Comparison of ENCODE assay signal across 9 cellular contexts in the genomic region with DNA sequence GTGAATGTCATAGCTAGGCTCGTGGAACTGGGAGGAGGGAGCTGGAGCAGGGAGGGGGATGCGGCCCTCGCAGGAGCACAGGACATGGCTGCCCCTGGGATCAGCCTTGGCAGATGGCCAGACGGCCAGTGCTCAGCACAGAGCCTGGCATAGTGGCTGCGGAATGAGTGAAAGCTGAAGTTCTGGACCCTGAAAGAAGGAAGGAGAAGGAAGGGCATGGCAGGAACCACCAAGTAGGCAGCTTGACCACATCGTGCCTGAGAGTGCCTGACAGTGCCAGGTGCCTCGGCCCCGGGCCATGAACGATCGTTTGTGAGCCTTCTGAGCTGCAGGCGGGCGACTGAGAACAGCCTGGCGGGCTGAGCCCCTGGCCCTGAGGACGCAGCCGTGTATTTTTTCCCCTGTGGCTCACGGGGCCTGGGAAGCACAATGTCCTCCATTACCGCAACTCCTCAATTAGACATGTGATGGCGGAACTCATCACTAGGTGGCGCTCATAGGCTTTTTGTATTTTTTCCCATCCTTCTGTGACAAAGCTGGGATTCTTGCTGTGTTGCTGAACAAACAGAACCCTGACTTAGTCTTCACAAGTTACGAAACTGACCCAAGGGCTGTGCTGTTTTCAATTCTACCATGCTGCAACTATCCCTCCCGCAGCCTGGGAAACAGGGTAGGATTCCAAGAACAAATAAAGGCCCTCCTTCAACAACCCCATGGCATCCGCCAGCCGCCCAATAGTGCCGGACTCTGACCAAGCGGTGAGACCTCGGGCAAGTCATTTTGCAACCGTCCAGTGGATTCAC. TPM values are rescaled to one million over a fixed set of nuclear protein-coding genes. Genes with fewer than 3 reads are reported as not detected.
DNase-seq lines count a peak whose midpoint lies in the region; ATAC-seq and TF ChIP-seq lines count a peak whose summit lies in the region.
"Had no signal": no experiment of that assay in that cellular context is flagged by ENCODE, and none has a peak within 500 bp of the region (broad histone marks: within the 10 kb centered on the region; RNA-seq: fewer than 3 reads in every experiment).

No MANE protein-coding gene starts in this region.

- H3K4me2 ChIP-seq in OCI-LY7 (ENCODE audit: low read length) (no peak overlapping the region), neuronal stem cell (ENCODE audit: insufficient read depth, low read length, poor library complexity, severe bottlenecking) (no peak overlapping the region)

- H3K4me3 Mint-ChIP-seq in activated T-helper 2 cell treated with anti-CD3 and anti-CD28 coated beads, Interferon-gamma antibody, Interleukin-2, Interleukin-4, amounts not matched to agents 10 μg/mL and 5 μg/mL and 100 μg/mL, durations not matched to agents 14 hours and 24 hours and 36 hours (ENCODE audit: low read depth): no peak overlapping the region

- H3K27me3 Mint-ChIP-seq in activated T-helper 2 cell treated with anti-CD3 and anti-CD28 coated beads, Interferon-gamma antibody, Interleukin-2, Interleukin-4, amounts not matched to agents 10 μg/mL and 5 μg/mL and 100 μg/mL, durations not matched to agents 14 hours and 24 hours and 36 hours (ENCODE audit: low read depth): peaks cover 6% of the 10 kb centered on the region

- H4K8ac ChIP-seq in neuronal stem cell (ENCODE audit: low read depth, low read length): peak overlapping the region; percentile 98

- H3K79me2 ChIP-seq in OCI-LY7 (ENCODE audit: insufficient read depth, low read depth, low read length): no peaks in the 10 kb centered on the region

- peak; percentile 5 for DNase-seq in GF-D8 (lab: John Stamatoyannopoulos, UW)
- DNase-seq in KBM-7: peak; percentile 85
- peak; percentile 36 for DNase-seq in OCI-LY7 (ENCODE audit: low spot score)
- DNase-seq in activated T-helper 2 cell treated with anti-CD3 and anti-CD28 coated beads, Interferon-gamma antibody, Interleukin-2, Interleukin-4, amounts not matched to agents 10 μg/mL and 5 μg/mL and 100 μg/mL, durations not matched to agents 14 hours and 24 hours and 36 hours (ENCODE audit: low spot score): peak; percentile 48
- peak in 1 of 2 donors; percentile 75 for DNase-seq in foreskin keratinocyte
- peak; percentile 83 for DNase-seq in neuronal stem cell (ENCODE audit: low spot score)

- H3K27ac ChIP-seq in OCI-LY7 (ENCODE audit: low read depth, low read length, poor library complexity, severe bottlenecking) (no peak overlapping the region), foreskin keratinocyte (no peak overlapping the region), neuronal stem cell (replicated peaks; ENCODE audit: low read length) (no peak overlapping the region), temporal lobe (ENCODE audit: low read depth, low read length) (peak overlapping the region; percentile 69)

- POLR2A ChIA-PET in OCI-LY7 (lab: Charles Lee): no interaction called here

- H3K4me3 ChIP-seq in OCI-LY7 (ENCODE audit: low read depth, low read length, poor library complexity, severe bottlenecking) (no peak overlapping the region), neuronal stem cell (ENCODE audit: low read length in 2 of 2) (peak overlapping the region in 1 of 2 donors; percentile 3)

- no peak overlapping the region for H2AK5ac ChIP-seq in neuronal stem cell (ENCODE audit: low read depth, low read length)

- H2BK12ac ChIP-seq in neuronal stem cell (ENCODE audit: low read length): no peak overlapping the region

- peak; percentile 81 for TF ChIP-seq CTCF in OCI-LY7 (conservative IDR thresholded peaks at IDR 0.05; ENCODE audit: low read length)
- peak; percentile 93 for TF ChIP-seq CTCF in foreskin keratinocyte (conservative IDR thresholded peaks at IDR 0.05)

- BruUV-seq in OCI-LY7 (replicated peaks; lab: Mats Ljungman, UMichigan): no TSS peak

- no peaks in the 10 kb centered on the region for H3K9me3 Mint-ChIP-seq in activated T-helper 2 cell treated with anti-CD3 and anti-CD28 coated beads, Interferon-gamma antibody, Interleukin-2, Interleukin-4, amounts not matched to agents 10 μg/mL and 5 μg/mL and 100 μg/mL, durations not matched to agents 14 hours and 24 hours and 36 hours

- peak overlapping the region; percentile 18 for H4K91ac ChIP-seq in neuronal stem cell (ENCODE audit: low read depth, low read length, poor library complexity)

- H2BK15ac ChIP-seq in neuronal stem cell (ENCODE audit: low read length): peak overlapping the region; percentile 47

- H3K4ac ChIP-seq in neuronal stem cell (ENCODE audit: low read length): no peak overlapping the region

- CTCF ChIA-PET in OCI-LY7 (lab: Charles Lee; ENCODE audit: unreplicated experiment): interaction anchor here (1.3 kb wide), 1 partner anchor 46 kb away, joined by 4 read pairs; no protein-coding TSS in a partner anchor

- no peaks in the 10 kb centered on the region for H4K20me1 ChIP-seq in OCI-LY7 (ENCODE audit: insufficient read depth, low read length)

- H3K9me3 ChIP-seq in OCI-LY7 (ENCODE audit: low read length): no peaks in the 10 kb centered on the region
- peaks cover 0 to 3% of the 10 kb centered on the region in 2 donors for H3K9me3 ChIP-seq in neuronal stem cell (replicated peaks in 1 of 2; ENCODE audit: control insufficient read depth in 2 of 2, insufficient read depth in 1 of 2, low read depth in 1 of 2, low read length in 2 of 2)

- no peak overlapping the region for H2BK120ac ChIP-seq in neuronal stem cell (ENCODE audit: low read depth, low read length)

- H3K23ac ChIP-seq in neuronal stem cell (ENCODE audit: low read depth, low read length, poor library complexity): no peak overlapping the region

- no peak overlapping the region for H3K27ac Mint-ChIP-seq in activated T-helper 2 cell treated with anti-CD3 and anti-CD28 coated beads, Interferon-gamma antibody, Interleukin-2, Interleukin-4, amounts not matched to agents 10 μg/mL and 5 μg/mL and 100 μg/mL, durations not matched to agents 14 hours and 24 hours and 36 hours

- H3K36me3 Mint-ChIP-seq in activated T-helper 2 cell treated with anti-CD3 and anti-CD28 coated beads, Interferon-gamma antibody, Interleukin-2, Interleukin-4, amounts not matched to agents 10 μg/mL and 5 μg/mL and 100 μg/mL, durations not matched to agents 14 hours and 24 hours and 36 hours (ENCODE audit: low read depth): no peaks in the 10 kb centered on the region

- intact Hi-C loops in OCI-LY7 (cut with micrococcal nuclease; ENCODE audit: unreplicated experiment): loop anchor here (1.0 kb wide), 2 partner anchors 46 to 72 kb away; no protein-coding TSS in a partner anchor
- intact Hi-C loops in activated T-helper 2 cell treated with anti-CD3 and anti-CD28 coated beads, Interferon-gamma antibody, Interleukin-2, Interleukin-4, amounts not matched to agents 10 μg/mL and 5 μg/mL and 100 μg/mL, durations not matched to agents 14 hours and 24 hours and 36 hours (cut with micrococcal nuclease): loop anchor here (1.0 to 2.0 kb wide), 3 partner anchors 41 to 72 kb away; no protein-coding TSS in a partner anchor

- no peaks in the 10 kb centered on the region for H3K9me2 ChIP-seq in OCI-LY7 (ENCODE audit: insufficient read depth, low read length)

- peaks cover 7% of the 10 kb centered on the region for H3K4me1 Mint-ChIP-seq in activated T-helper 2 cell treated with anti-CD3 and anti-CD28 coated beads, Interferon-gamma antibody, Interleukin-2, Interleukin-4, amounts not matched to agents 10 μg/mL and 5 μg/mL and 100 μg/mL, durations not matched to agents 14 hours and 24 hours and 36 hours (ENCODE audit: low read depth)

- no CpG with 5 or more reads among the region's 27 CpGs for WGBS in neuronal stem cell (ENCODE audit: extremely low coverage in 2 of 2, insufficient read length in 2 of 2, insufficient replicate concordance in 1 of 2), 2 donors

- H3K79me1 ChIP-seq in neuronal stem cell (ENCODE audit: low read depth, low read length): no peaks in the 10 kb centered on the region

- peak overlapping the region; percentile 92 for H3K18ac ChIP-seq in neuronal stem cell (ENCODE audit: low read length)

- no peak overlapping the region for H3K14ac ChIP-seq in neuronal stem cell (ENCODE audit: low read length)

- H2BK5ac ChIP-seq in neuronal stem cell (ENCODE audit: low read length): no peak overlapping the region

- peak overlapping the region; percentile 81 for H3K9ac ChIP-seq in neuronal stem cell (ENCODE audit: low read depth, low read length, poor library complexity)

- in situ Hi-C loops in KBM-7 (cut with MboI; ENCODE audit: low pct_unique_long_range_greater_than_20kb, low sequenced_read_pairs): no loop called here

- H3K4me1 ChIP-seq in OCI-LY7 (ENCODE audit: insufficient read depth, low read length, poor library complexity, severe bottlenecking) (no peaks in the 10 kb centered on the region), foreskin keratinocyte (peaks cover 14% of the 10 kb centered on the region), neuronal stem cell (ENCODE audit: control insufficient read depth in 2 of 2, insufficient read depth in 1 of 2, low read depth in 1 of 2, low read length in 2 of 2) (peaks cover 0 to 4% of the 10 kb centered on the region in 2 donors)

- H2AFZ ChIP-seq in OCI-LY7 (ENCODE audit: low read length) (no peak overlapping the region), neuronal stem cell (ENCODE audit: low read length) (peak overlapping the region; percentile 89)

- H3K27me3 ChIP-seq in foreskin keratinocyte (no peaks in the 10 kb centered on the region), neuronal stem cell (ENCODE audit: control insufficient read depth in 3 of 3, insufficient read depth in 3 of 3, low read depth in 1 of 3, low read length in 3 of 3) (peaks cover 0 to 4% (median 0%) of the 10 kb centered on the region in 3 experiments)

- H3K36me3 ChIP-seq in OCI-LY7 (ENCODE audit: insufficient read depth, low read length): no peaks in the 10 kb centered on the region
- no peaks in the 10 kb centered on the region for H3K36me3 ChIP-seq in neuronal stem cell (replicated peaks in 1 of 2; ENCODE audit: control insufficient read depth in 2 of 2, insufficient read depth in 2 of 2, low read length in 2 of 2)

- peak; percentile 63 for ATAC-seq in foreskin keratinocyte
- no peak for ATAC-seq in HG03571 (IDR thresholded peaks at IDR 0.05; ENCODE audit: unreplicated experiment)

RNA-seq across cellular contexts. Expression of gene TMEM61, which starts 29.9 kb away (rescaled TPM):
- not detected in 2 replicates for total RNA-seq in OCI-LY7 (2014; rRNA removed; shearing (Covaris generic))
- not detected in 2 replicates for total RNA-seq in OCI-LY7 (2022)
- 0.16 TPM in 1 of 2 replicates, not detected in the other for total RNA-seq in activated T-helper 2 cell treated with anti-CD3 and anti-CD28 coated beads, Interferon-gamma antibody, Interleukin-2, Interleukin-4, amounts not matched to agents 10 μg/mL and 5 μg/mL and 100 μg/mL, durations not matched to agents 14 hours and 24 hours and 36 hours
- total RNA-seq in foreskin keratinocyte: 1.4 and 1.5 TPM in 2 replicates
- polyA plus RNA-seq in foreskin keratinocyte: 1.8 and 1.9 TPM in 2 replicates
- polyA plus RNA-seq in neuronal stem cell (2013, experiment 1 of 2): not detected
- 0.04 TPM for polyA plus RNA-seq in neuronal stem cell (2013, experiment 2 of 2)
- not detected for total RNA-seq in temporal lobe
- total RNA-seq: mononuclear cell had no signal

RNA-seq across cellular contexts. Expression of gene BSND, which starts 48.2 kb away (rescaled TPM):
- not detected in 2 replicates for total RNA-seq in OCI-LY7 (2014; rRNA removed; shearing (Covaris generic))
- total RNA-seq in OCI-LY7 (2022) (not detected in 2 replicates), foreskin keratinocyte (not detected in 2 replicates), temporal lobe (not detected)
- total RNA-seq in activated T-helper 2 cell treated with anti-CD3 and anti-CD28 coated beads, Interferon-gamma antibody, Interleukin-2, Interleukin-4, amounts not matched to agents 10 μg/mL and 5 μg/mL and 100 μg/mL, durations not matched to agents 14 hours and 24 hours and 36 hours: not detected in 2 replicates
- not detected in 2 replicates for polyA plus RNA-seq in foreskin keratinocyte
- polyA plus RNA-seq in neuronal stem cell (2013, experiment 1 of 2): not detected
- 0.01 TPM for polyA plus RNA-seq in neuronal stem cell (2013, experiment 2 of 2)
- total RNA-seq: mononuclear cell had no signal
